In genomic region chr12:103838254-103838914, GRCh38 we compare ENCODE assay signal across 3 cellular contexts.
TF ChIP-seq lines count a peak whose summit lies in the region.

No MANE protein-coding gene starts in this region.

TF ChIP-seq in SK-N-SH, 30 proteins besides CTCF, POLR2A, EP300 and RAD21:
- no peak for TF ChIP-seq TAF1 (IDR thresholded peaks at IDR 0.05; ENCODE audit: borderline replicate concordance, low read depth, low read length)
- no peak for TF ChIP-seq RXRA (IDR thresholded peaks at IDR 0.05; ENCODE audit: borderline replicate concordance, low read depth)
- no peak for TF ChIP-seq SIN3A (IDR thresholded peaks at IDR 0.05; ENCODE audit: borderline replicate concordance, low read depth, low read length)
- TF ChIP-seq YY1 (IDR thresholded peaks at IDR 0.05; ENCODE audit: low read depth) = no peak
- TF ChIP-seq NFIC (IDR thresholded peaks at IDR 0.05; ENCODE audit: borderline replicate concordance) = no peak
- TF ChIP-seq RFX5 (IDR thresholded peaks at IDR 0.05; ENCODE audit: low read length) = no peak
- TF ChIP-seq TEAD4 (IDR thresholded peaks at IDR 0.05; ENCODE audit: borderline replicate concordance, insufficient read depth) = no peak
- TF ChIP-seq USF2 (IDR thresholded peaks at IDR 0.05; ENCODE audit: borderline replicate concordance, low read depth, low read length) = no peak

TF ChIP-seq in SK-N-SH treated with all-trans-retinoic acid at 6 μM for 48 hours, 23 proteins besides CTCF, POLR2A, EP300 and RAD21:
- TF ChIP-seq ZNF565 (CRISPR knock-in tag; conservative IDR thresholded peaks at IDR 0.05; ENCODE audit: low read depth) (no peak), ARNTL (CRISPR knock-in tag; IDR thresholded peaks at IDR 0.05; ENCODE audit: borderline replicate concordance, low read depth) (no peak), ISL1 (CRISPR knock-in tag; IDR thresholded peaks at IDR 0.05) (no peak), ZNF70 (CRISPR knock-in tag; IDR thresholded peaks at IDR 0.05) (no peak), ZFP3 (CRISPR knock-in tag; IDR thresholded peaks at IDR 0.05) (no peak)
TF ChIP-seq in SK-N-SH treated with all-trans-retinoic acid at 6 μM for 48 hours: peak in this region for 0.

TF ChIP-seq in HepG2, 621 proteins besides CTCF, POLR2A, EP300 and RAD21 (continued from another document and continues in another):
- TF ChIP-seq, protein P1, sequence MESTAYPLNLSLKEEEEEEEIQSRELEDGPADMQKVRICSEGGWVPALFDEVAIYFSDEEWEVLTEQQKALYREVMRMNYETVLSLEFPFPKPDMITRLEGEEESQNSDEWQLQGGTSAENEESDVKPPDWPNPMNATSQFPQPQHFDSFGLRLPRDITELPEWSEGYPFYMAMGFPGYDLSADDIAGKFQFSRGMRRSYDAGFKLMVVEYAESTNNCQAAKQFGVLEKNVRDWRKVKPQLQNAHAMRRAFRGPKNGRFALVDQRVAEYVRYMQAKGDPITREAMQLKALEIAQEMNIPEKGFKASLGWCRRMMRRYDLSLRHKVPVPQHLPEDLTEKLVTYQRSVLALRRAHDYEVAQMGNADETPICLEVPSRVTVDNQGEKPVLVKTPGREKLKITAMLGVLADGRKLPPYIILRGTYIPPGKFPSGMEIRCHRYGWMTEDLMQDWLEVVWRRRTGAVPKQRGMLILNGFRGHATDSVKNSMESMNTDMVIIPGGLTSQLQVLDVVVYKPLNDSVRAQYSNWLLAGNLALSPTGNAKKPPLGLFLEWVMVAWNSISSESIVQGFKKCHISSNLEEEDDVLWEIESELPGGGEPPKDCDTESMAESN (CRISPR knock-in tag; conservative IDR thresholded peaks at IDR 0.05) = no peak
- TF ChIP-seq ELF3 (CRISPR knock-in tag; IDR thresholded peaks at IDR 0.05) (peak; percentile 70), PITX1 (CRISPR knock-in tag; IDR thresholded peaks at IDR 0.05) (peak; percentile 98), HNF1A (IDR thresholded peaks at IDR 0.05; ENCODE audit: low read depth) (peak; percentile 69), HNF1A (CRISPR knock-in tag; IDR thresholded peaks at IDR 0.05; ENCODE audit: borderline replicate concordance) (peak; percentile 43; the same call in 1 of the 2 replicates), KDM6A (CRISPR knock-in tag; IDR thresholded peaks at IDR 0.05; ENCODE audit: low read depth) (peak; percentile 39; the same call in 1 of the 2 replicates), ZNF331 (CRISPR knock-in tag; IDR thresholded peaks at IDR 0.05) (peak; percentile 60; the same call in 1 of the 2 replicates), ZFP37 (CRISPR knock-in tag; IDR thresholded peaks at IDR 0.05; ENCODE audit: borderline replicate concordance) (no peak), ESRRA (CRISPR knock-in tag; IDR thresholded peaks at IDR 0.05; ENCODE audit: low read depth) (peak; percentile 58; the same call in 1 of the 2 replicates), GFI1 (CRISPR knock-in tag; IDR thresholded peaks at IDR 0.05; ENCODE audit: borderline replicate concordance) (peak; percentile 45; the same call in 1 of the 2 replicates), FOXJ3 (CRISPR knock-in tag; IDR thresholded peaks at IDR 0.05; ENCODE audit: borderline replicate concordance) (peak; percentile 88), ZNF609 (CRISPR knock-in tag; IDR thresholded peaks at IDR 0.05; ENCODE audit: borderline replicate concordance) (peak; percentile 95), CEBPG (CRISPR knock-in tag; IDR thresholded peaks at IDR 0.05) (peak; percentile 53), HNRNPH1 (optimal IDR thresholded peaks at IDR 0.05; ENCODE audit: low read depth, low read length) (no peak), KAT2B (IDR thresholded peaks at IDR 0.05; ENCODE audit: borderline replicate concordance, low read depth, low read length) (peak; percentile 39; the same call in 1 of the 2 replicates), HBP1 (CRISPR knock-in tag; IDR thresholded peaks at IDR 0.05; ENCODE audit: low read depth) (peak; percentile 40; the same call in 1 of the 2 replicates), SP140L (CRISPR knock-in tag; IDR thresholded peaks at IDR 0.05; ENCODE audit: borderline replicate concordance) (peak; percentile 68; the same call in 1 of the 2 replicates), MIER3 (CRISPR knock-in tag; IDR thresholded peaks at IDR 0.05; ENCODE audit: borderline replicate concordance) (peak; percentile 79; the same call in 1 of the 2 replicates), USF2 (IDR thresholded peaks at IDR 0.05; ENCODE audit: low read depth, low read length) (no peak), USF2 (CRISPR knock-in tag; IDR thresholded peaks at IDR 0.05; ENCODE audit: borderline replicate concordance) (no peak), SKI (IDR thresholded peaks at IDR 0.05; ENCODE audit: partially characterized antibody) (peak; percentile 79), SKIL (CRISPR knock-in tag; IDR thresholded peaks at IDR 0.05; ENCODE audit: borderline replicate concordance) (peak; percentile 61; the same call in 1 of the 2 replicates), ISL2 (CRISPR knock-in tag; IDR thresholded peaks at IDR 0.05) (peak; percentile 89)
- TF ChIP-seq, protein P2, sequence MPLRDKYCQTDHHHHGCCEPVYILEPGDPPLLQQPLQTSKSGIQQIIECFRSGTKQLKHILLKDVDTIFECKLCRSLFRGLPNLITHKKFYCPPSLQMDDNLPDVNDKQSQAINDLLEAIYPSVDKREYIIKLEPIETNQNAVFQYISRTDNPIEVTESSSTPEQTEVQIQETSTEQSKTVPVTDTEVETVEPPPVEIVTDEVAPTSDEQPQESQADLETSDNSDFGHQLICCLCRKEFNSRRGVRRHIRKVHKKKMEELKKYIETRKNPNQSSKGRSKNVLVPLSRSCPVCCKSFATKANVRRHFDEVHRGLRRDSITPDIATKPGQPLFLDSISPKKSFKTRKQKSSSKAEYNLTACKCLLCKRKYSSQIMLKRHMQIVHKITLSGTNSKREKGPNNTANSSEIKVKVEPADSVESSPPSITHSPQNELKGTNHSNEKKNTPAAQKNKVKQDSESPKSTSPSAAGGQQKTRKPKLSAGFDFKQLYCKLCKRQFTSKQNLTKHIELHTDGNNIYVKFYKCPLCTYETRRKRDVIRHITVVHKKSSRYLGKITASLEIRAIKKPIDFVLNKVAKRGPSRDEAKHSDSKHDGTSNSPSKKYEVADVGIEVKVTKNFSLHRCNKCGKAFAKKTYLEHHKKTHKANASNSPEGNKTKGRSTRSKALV (CRISPR knock-in tag; IDR thresholded peaks at IDR 0.05) = no peak
- TF ChIP-seq, protein P3, sequence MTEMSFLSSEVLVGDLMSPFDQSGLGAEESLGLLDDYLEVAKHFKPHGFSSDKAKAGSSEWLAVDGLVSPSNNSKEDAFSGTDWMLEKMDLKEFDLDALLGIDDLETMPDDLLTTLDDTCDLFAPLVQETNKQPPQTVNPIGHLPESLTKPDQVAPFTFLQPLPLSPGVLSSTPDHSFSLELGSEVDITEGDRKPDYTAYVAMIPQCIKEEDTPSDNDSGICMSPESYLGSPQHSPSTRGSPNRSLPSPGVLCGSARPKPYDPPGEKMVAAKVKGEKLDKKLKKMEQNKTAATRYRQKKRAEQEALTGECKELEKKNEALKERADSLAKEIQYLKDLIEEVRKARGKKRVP (CRISPR knock-in tag; IDR thresholded peaks at IDR 0.05) = peak in 1 of 2 experiments; percentile 49; a peak in 1 of 4 replicates
